In the genomic region with DNA sequence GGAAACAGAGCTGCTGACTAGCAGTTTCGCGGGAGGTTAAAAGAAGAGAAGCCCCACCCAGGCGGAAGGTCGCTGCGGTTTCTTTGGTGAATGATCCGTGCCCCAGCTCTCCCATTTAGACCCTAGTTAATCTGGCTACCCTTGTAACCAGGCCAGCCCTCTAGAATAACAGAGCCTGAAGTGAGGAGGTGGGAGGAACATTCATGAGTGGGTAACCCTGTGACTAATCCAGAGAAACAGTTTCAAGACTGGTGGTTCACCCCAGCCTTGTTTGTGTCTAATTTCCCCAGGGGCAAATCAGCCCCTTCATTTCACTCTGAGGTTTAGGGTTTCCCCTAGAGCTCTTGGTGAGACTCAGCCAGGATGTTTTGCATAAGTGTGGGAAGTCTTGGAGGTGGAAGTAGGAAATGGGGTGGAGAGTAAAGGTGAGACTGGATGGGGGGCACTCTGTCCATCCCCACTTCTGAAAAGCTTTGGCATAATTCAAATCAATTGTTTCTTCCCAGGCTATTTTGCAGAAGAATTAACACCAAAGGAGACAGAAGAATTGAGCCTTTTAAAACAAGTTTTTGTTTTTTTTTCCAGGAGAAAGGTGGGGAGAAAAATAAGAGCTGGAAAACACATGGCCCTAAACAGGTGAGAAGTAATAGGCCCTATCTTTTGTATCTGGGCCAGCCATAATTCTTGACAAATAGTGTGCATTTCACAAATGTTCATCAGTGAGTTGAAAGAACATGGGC, we compare ENCODE assay signal across 8 cellular contexts.
DNase-seq lines count a peak whose midpoint lies in the region; ATAC-seq and TF ChIP-seq lines count a peak whose summit lies in the region.

No MANE protein-coding gene starts in this region.

- H3K4me1 Mint-ChIP-seq in stimulated activated naive B cell treated with anti-CD40 and anti-IgM and Interleukin-4, amounts not matched to agents 10 μg/mL and 1 μg/mL and 100 μg/mL, for 72 hours, result peaks cover 54 to 74% of the 10 kb centered on the region in 2 donors

- H3K4me3 Mint-ChIP-seq in stimulated activated naive B cell treated with anti-CD40 and anti-IgM and Interleukin-4, amounts not matched to agents 10 μg/mL and 1 μg/mL and 100 μg/mL, for 72 hours, result peak overlapping the region in 1 of 2 donors; percentile 29

- H3K36me3 ChIP-seq in lower lobe of right lung, result no peaks in the 10 kb centered on the region

- H3K4me1 ChIP-seq in lower lobe of right lung, result peaks cover 38% of the 10 kb centered on the region

- TF ChIP-seq CTCF in lower lobe of right lung (IDR thresholded peaks at IDR 0.05), result no peak

- H3K4me3 ChIP-seq in lower lobe of right lung, result no peak overlapping the region

- ATAC-seq in GM21360 (IDR thresholded peaks at IDR 0.05; ENCODE audit: unreplicated experiment) (peak; percentile 89), lower lobe of right lung (no peak)
- ATAC-seq in stimulated activated naive B cell treated with anti-CD40 and anti-IgM and Interleukin-4, amounts not matched to agents 10 μg/mL and 1 μg/mL and 100 μg/mL, for 72 hours (replicated peaks), result peak; percentile 94 to 95

- no peaks in the 10 kb centered on the region for H3K9me3 ChIP-seq in lower lobe of right lung

- intact Hi-C loops in lower lobe of right lung (cut with DNase I), result no loop called here

- H3K36me3 Mint-ChIP-seq in stimulated activated naive B cell treated with anti-CD40 and anti-IgM and Interleukin-4, amounts not matched to agents 10 μg/mL and 1 μg/mL and 100 μg/mL, for 72 hours, result peaks cover 5 to 6% of the 10 kb centered on the region in 2 donors

- peaks cover 4 to 12% of the 10 kb centered on the region in 2 donors for H3K27me3 Mint-ChIP-seq in stimulated activated naive B cell treated with anti-CD40 and anti-IgM and Interleukin-4, amounts not matched to agents 10 μg/mL and 1 μg/mL and 100 μg/mL, for 72 hours

- no peak overlapping the region for H3K27ac ChIP-seq in lower lobe of right lung

- peaks cover 6 to 10% of the 10 kb centered on the region in 2 donors for H3K9me3 Mint-ChIP-seq in stimulated activated naive B cell treated with anti-CD40 and anti-IgM and Interleukin-4, amounts not matched to agents 10 μg/mL and 1 μg/mL and 100 μg/mL, for 72 hours

- no peaks in the 10 kb centered on the region for H3K27me3 ChIP-seq in lower lobe of right lung (ENCODE audit: low read depth)

- DNase-seq in CD1c-positive myeloid dendritic cell (ENCODE audit: extremely low spot score), result peak; percentile 61
- peak; percentile 11 for DNase-seq in HK-2 (ENCODE audit: unreplicated experiment)
- DNase-seq in activated CD4-positive, alpha-beta T cell treated with anti-CD3 and anti-CD28 coated beads, Interleukin-2, amount 50 U/mL, for 1 hour, result peak; percentile 65
- peak; percentile 57 for DNase-seq in germinal center (ENCODE audit: low spot score)
- peak; percentile 84 for DNase-seq in stimulated activated naive B cell treated with anti-CD40 and anti-IgM and Interleukin-4, amounts not matched to agents 10 μg/mL and 1 μg/mL and 100 μg/mL, for 72 hours
- DNase-seq in ecto neural progenitor cell (ENCODE audit: low spot score), result no peak
- no peak for DNase-seq in lower lobe of right lung

- H3K27ac Mint-ChIP-seq in stimulated activated naive B cell treated with anti-CD40 and anti-IgM and Interleukin-4, amounts not matched to agents 10 μg/mL and 1 μg/mL and 100 μg/mL, for 72 hours, result peak overlapping the region; percentile 7

Comparison
In these comparisons a context has a peak if more than half of its experiments do, and no peak if none do; other contexts are left out.
1. DNase-seq: peak in CD1c-positive myeloid dendritic cell (single experiment), HK-2 (single experiment), activated CD4-positive, alpha-beta T cell treated with anti-CD3 and anti-CD28 coated beads, Interleukin-2, amount 50 U/mL, for 1 hour (single experiment), germinal center (single experiment) and stimulated activated naive B cell treated with anti-CD40 and anti-IgM and Interleukin-4, amounts not matched to agents 10 μg/mL and 1 μg/mL and 100 μg/mL, for 72 hours (single experiment); none in ecto neural progenitor cell (single experiment) and lower lobe of right lung (single experiment).
2. ATAC-seq: peak in GM21360 (single experiment) and stimulated activated naive B cell treated with anti-CD40 and anti-IgM and Interleukin-4, amounts not matched to agents 10 μg/mL and 1 μg/mL and 100 μg/mL, for 72 hours (2 of 2); none in lower lobe of right lung (0 of 2).